Comparison of ENCODE assay signal across 8 cellular contexts in genomic region chr2:201259216-201259615, GRCh38. TPM values are rescaled to one million over a fixed set of nuclear protein-coding genes. Genes with fewer than 3 reads are reported as not detected.
DNase-seq lines count a peak whose midpoint lies in the region; ATAC-seq and TF ChIP-seq lines count a peak whose summit lies in the region.

No MANE protein-coding gene starts in this region.

- H4K20me1 ChIP-seq in DND-41 (ENCODE audit: insufficient read depth, low read length) (peaks cover 17% of the 10 kb centered on the region; the same call in 1 of the 2 replicates), PC-3 (ENCODE audit: low read length) (no peaks in the 10 kb centered on the region)

- no peak for TF ChIP-seq CTCF in DND-41 (IDR thresholded peaks at IDR 0.05; ENCODE audit: borderline replicate concordance, extremely low read depth, low read length, poor library complexity, severe bottlenecking)
- TF ChIP-seq CTCF in PC-3 (conservative IDR thresholded peaks at IDR 0.05; ENCODE audit: low read depth, low read length), result no peak
- no peak for TF ChIP-seq CTCF in parathyroid adenoma (IDR thresholded peaks at IDR 0.05)
- no peak for TF ChIP-seq CTCF in glutamatergic neuron (IDR thresholded peaks at IDR 0.05; ENCODE audit: partially characterized antibody, unreplicated experiment)

- CTCF ChIA-PET in PC-3 (lab: Charles Lee), result no interaction called here

- no peaks in the 10 kb centered on the region for H3K27me3 ChIP-seq in DND-41 (ENCODE audit: insufficient read depth, low read length, poor library complexity)
- no peaks in the 10 kb centered on the region for H3K27me3 ChIP-seq in PC-3 (ENCODE audit: low read length)
- no peaks in the 10 kb centered on the region for H3K27me3 ChIP-seq in effector memory CD4-positive, alpha-beta T cell (replicated peaks; ENCODE audit: control insufficient read depth, insufficient read depth, low read length, poor library complexity, severe bottlenecking)
- no peaks in the 10 kb centered on the region for H3K27me3 ChIP-seq in parathyroid adenoma (ENCODE audit: control insufficient read depth, insufficient read depth, low read length)

- BruUV-seq in PC-3 (replicated peaks; lab: Mats Ljungman, UMichigan), result no TSS peak

- no peaks in the 10 kb centered on the region for H3K9me3 Mint-ChIP-seq in glutamatergic neuron (ENCODE audit: unreplicated experiment)

- DNase-seq in DND-41 (no peak), PC-3 (no peak), glutamatergic neuron (no peak), T-helper 9 cell (no peak)
- DNase-seq in effector memory CD4-positive, alpha-beta T cell, result no peak

- H3K27ac ChIP-seq in DND-41 (ENCODE audit: low read length) (peak overlapping the region; percentile 94), PC-3 (ENCODE audit: low read length) (no peak overlapping the region), parathyroid adenoma (no peak overlapping the region)
- H3K27ac ChIP-seq in effector memory CD4-positive, alpha-beta T cell (ENCODE audit: insufficient read depth, low read length, poor library complexity, severe bottlenecking), result peak overlapping the region; percentile 96

- H3K79me2 ChIP-seq in DND-41 (ENCODE audit: insufficient read depth, low read length) (peaks cover 81% of the 10 kb centered on the region), PC-3 (ENCODE audit: low read length) (peaks cover 48% of the 10 kb centered on the region), parathyroid adenoma (no peaks in the 10 kb centered on the region)

- intact Hi-C loops in PC-3 (cut with micrococcal nuclease), result no loop called here

- no peaks in the 10 kb centered on the region for H3F3A ChIP-seq in PC-3 (ENCODE audit: low read length, unreplicated experiment)

- no peaks in the 10 kb centered on the region for H3K36me3 Mint-ChIP-seq in glutamatergic neuron (ENCODE audit: unreplicated experiment)

- H3K4me1 ChIP-seq in DND-41 (ENCODE audit: insufficient read depth, low read length) (peaks cover 96% of the 10 kb centered on the region), PC-3 (ENCODE audit: insufficient read depth, low read length) (peaks cover 30% of the 10 kb centered on the region), parathyroid adenoma (peaks cover 10% of the 10 kb centered on the region)
- peaks cover 62% of the 10 kb centered on the region for H3K4me1 ChIP-seq in effector memory CD4-positive, alpha-beta T cell (ENCODE audit: control insufficient read depth, insufficient read depth, low read length, poor library complexity, severe bottlenecking)

- no peaks in the 10 kb centered on the region for H3K9me3 ChIP-seq in DND-41 (ENCODE audit: insufficient read depth, low read length, severe bottlenecking)
- no peaks in the 10 kb centered on the region for H3K9me3 ChIP-seq in PC-3 (ENCODE audit: low read length)
- no peaks in the 10 kb centered on the region for H3K9me3 ChIP-seq in effector memory CD4-positive, alpha-beta T cell (ENCODE audit: control insufficient read depth, low read length)
- H3K9me3 ChIP-seq in parathyroid adenoma (ENCODE audit: control insufficient read depth, low read length), result no peaks in the 10 kb centered on the region

- H3K36me3 ChIP-seq in DND-41 (ENCODE audit: insufficient read depth, low read length) (peaks cover 6% of the 10 kb centered on the region; the same call in 1 of the 2 replicates), PC-3 (ENCODE audit: low read depth, low read length) (no peaks in the 10 kb centered on the region), parathyroid adenoma (ENCODE audit: control insufficient read depth, insufficient read depth, low read length) (no peaks in the 10 kb centered on the region)
- no peaks in the 10 kb centered on the region for H3K36me3 ChIP-seq in effector memory CD4-positive, alpha-beta T cell (ENCODE audit: control insufficient read depth, insufficient read depth, low read length)

- no peaks in the 10 kb centered on the region for H3K9me2 ChIP-seq in PC-3 (replicated peaks; ENCODE audit: low read length)

- H2AFZ ChIP-seq in DND-41 (ENCODE audit: low read depth, low read length), result no peak overlapping the region
- H2AFZ ChIP-seq in PC-3 (ENCODE audit: low read length), result no peak overlapping the region
- peak overlapping the region; percentile 86 for H2AFZ ChIP-seq in parathyroid adenoma

- H3K4me2 ChIP-seq in DND-41 (ENCODE audit: insufficient read depth, low read length) (peak overlapping the region; percentile 83), PC-3 (ENCODE audit: low read length) (peak overlapping the region; percentile 86), parathyroid adenoma (ENCODE audit: low read length) (no peak overlapping the region)

- H3K9ac ChIP-seq in DND-41 (ENCODE audit: low read depth, low read length) (peak overlapping the region; percentile 78), PC-3 (ENCODE audit: low read length) (peak overlapping the region; percentile 81; the same call in 1 of the 2 replicates), parathyroid adenoma (no peak overlapping the region)

- no peaks in the 10 kb centered on the region for H3K4me1 Mint-ChIP-seq in glutamatergic neuron (ENCODE audit: low read depth, unreplicated experiment)

- H3K4me3 ChIP-seq in DND-41 (ENCODE audit: low read depth in 1 of 2, low read length in 2 of 2), result peak overlapping the region; percentile 25 to 57; a peak in 3 of 4 replicates
- peak overlapping the region; percentile 81 for H3K4me3 ChIP-seq in PC-3 (ENCODE audit: low read length)
- peak overlapping the region; percentile 54 for H3K4me3 ChIP-seq in effector memory CD4-positive, alpha-beta T cell (ENCODE audit: insufficient read depth, low read depth, low read length, poor library complexity, severe bottlenecking)
- H3K4me3 ChIP-seq in parathyroid adenoma (ENCODE audit: low read depth, low read length), result no peak overlapping the region

- H3K4me3 Mint-ChIP-seq in glutamatergic neuron (ENCODE audit: unreplicated experiment), result no peak overlapping the region

- POLR2A ChIA-PET in PC-3 (lab: Charles Lee; ENCODE audit: unreplicated experiment), result no interaction called here

- H3K27ac Mint-ChIP-seq in glutamatergic neuron (ENCODE audit: unreplicated experiment), result no peak overlapping the region

- no peaks in the 10 kb centered on the region for H3K27me3 Mint-ChIP-seq in glutamatergic neuron (ENCODE audit: unreplicated experiment)

- ATAC-seq in DND-41 (ENCODE audit: insufficient read depth, low read depth) (no peak), PC-3 (no peak), HG03175 (IDR thresholded peaks at IDR 0.05; ENCODE audit: unreplicated experiment) (no peak), GM18519 (IDR thresholded peaks at IDR 0.05; ENCODE audit: low FRiP score, unreplicated experiment) (no peak)

RNA-seq across cellular contexts. Expression of gene CASP8, which starts 1.1 kb away (rescaled TPM):
- 22.2 and 29.4 TPM in 2 replicates for total RNA-seq in PC-3 (2014; rRNA removed)
- total RNA-seq in glutamatergic neuron (ENCODE audit: unreplicated experiment), result not detected

Comparison
In these comparisons a context has a peak if more than half of its experiments do, and no peak if none do; other contexts are left out.
1. H3K27ac ChIP-seq: peak in DND-41 (single experiment) and effector memory CD4-positive, alpha-beta T cell (single experiment); none in PC-3 (single experiment) and parathyroid adenoma (single experiment).
2. RNA of gene CASP8, which starts 1.1 kb away (total RNA-seq): 22.2 to 29.4 TPM in PC-3; not detected in glutamatergic neuron (single experiment); every median in the first group is over 10 times any median in the second.